ENCODE assay signal across 1 cellular context in the genomic region with DNA sequence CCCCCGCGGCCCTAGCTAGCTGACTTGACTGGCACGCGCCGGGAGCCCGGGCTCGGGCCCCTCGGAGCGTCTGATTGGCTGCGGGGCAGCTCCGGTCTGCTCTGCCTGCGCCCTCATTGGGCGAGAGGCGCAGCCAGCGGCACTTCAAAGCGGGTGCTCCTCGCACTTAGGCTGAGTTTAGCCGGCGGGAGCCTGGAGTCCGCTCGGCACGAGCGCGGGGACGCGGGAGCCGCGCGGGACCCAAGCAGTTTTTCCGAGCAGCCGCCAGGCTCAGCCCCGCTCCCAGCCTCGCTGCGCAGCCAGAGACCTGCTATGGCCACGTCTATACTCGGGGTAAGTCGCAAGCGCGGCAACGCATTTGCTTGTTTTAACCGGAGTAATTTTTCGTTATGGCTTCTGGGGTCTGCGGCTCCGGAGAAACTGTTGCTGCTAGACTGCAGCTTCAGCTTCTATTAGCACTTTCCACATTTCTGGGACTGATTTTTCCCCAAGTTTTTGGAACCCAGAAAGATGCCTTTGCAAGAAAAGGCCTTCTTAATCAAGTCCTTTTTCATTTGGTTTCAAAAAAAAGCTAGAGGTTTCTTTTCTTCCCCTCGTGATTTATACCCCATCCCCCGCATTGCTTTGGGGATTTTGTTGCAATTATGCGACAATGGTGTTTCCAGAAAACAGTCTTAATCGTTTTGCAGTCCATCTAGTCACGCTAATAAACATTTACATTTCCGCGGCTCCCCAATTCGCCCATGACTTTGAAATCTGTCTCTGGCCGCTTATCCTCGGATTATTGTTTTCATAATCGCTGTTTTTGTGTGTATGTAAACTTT.
A peak's percentile ranks its signal among the peaks of the same experiment; 100 is the strongest.
TF ChIP-seq lines count a peak whose summit lies in the region.

A gene (plus strand): TSS at position 174 of the 824 bp plus-strand sequence. CDS start 139 bp downstream, at position 313.

TF ChIP-seq in WTC11, 78 proteins besides CTCF, POLR2A, EP300 and RAD21 (continued from another document):
- TF ChIP-seq, protein P1, sequence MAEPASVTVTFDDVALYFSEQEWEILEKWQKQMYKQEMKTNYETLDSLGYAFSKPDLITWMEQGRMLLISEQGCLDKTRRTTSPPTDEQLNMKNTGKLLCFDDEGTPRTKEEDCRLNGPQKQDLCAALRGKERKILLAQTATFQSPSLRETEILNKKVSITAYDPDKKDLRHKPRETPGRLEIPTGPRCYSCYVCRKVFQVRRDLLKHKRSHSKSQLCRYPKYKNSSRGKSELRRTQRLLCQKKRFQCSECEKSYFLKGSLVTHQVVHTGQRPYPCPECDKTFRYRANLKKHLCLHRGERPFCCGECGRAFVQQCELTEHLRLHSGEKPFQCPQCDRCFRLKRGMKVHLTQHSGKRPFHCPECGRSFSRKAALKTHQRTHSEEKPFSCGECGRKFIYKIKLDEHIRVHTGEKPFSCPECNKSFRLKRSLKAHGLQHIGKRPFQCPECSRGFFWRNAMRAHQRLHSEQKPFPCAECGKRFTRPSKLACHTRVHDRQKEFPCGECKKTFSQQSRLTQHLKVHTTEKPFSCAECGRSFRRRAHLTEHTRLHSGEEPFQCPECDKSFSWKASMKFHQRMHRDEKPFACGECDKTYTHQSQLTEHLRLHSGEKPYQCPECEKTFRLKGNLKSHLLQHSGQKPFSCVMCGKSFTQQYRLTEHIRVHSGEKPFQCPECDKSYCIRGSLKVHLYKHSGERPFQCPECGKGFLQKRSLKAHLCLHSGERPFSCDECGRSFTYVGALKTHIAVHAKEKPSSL (CRISPR knock-in tag; conservative IDR thresholded peaks at IDR 0.05): no peak
- TF ChIP-seq, protein P2, sequence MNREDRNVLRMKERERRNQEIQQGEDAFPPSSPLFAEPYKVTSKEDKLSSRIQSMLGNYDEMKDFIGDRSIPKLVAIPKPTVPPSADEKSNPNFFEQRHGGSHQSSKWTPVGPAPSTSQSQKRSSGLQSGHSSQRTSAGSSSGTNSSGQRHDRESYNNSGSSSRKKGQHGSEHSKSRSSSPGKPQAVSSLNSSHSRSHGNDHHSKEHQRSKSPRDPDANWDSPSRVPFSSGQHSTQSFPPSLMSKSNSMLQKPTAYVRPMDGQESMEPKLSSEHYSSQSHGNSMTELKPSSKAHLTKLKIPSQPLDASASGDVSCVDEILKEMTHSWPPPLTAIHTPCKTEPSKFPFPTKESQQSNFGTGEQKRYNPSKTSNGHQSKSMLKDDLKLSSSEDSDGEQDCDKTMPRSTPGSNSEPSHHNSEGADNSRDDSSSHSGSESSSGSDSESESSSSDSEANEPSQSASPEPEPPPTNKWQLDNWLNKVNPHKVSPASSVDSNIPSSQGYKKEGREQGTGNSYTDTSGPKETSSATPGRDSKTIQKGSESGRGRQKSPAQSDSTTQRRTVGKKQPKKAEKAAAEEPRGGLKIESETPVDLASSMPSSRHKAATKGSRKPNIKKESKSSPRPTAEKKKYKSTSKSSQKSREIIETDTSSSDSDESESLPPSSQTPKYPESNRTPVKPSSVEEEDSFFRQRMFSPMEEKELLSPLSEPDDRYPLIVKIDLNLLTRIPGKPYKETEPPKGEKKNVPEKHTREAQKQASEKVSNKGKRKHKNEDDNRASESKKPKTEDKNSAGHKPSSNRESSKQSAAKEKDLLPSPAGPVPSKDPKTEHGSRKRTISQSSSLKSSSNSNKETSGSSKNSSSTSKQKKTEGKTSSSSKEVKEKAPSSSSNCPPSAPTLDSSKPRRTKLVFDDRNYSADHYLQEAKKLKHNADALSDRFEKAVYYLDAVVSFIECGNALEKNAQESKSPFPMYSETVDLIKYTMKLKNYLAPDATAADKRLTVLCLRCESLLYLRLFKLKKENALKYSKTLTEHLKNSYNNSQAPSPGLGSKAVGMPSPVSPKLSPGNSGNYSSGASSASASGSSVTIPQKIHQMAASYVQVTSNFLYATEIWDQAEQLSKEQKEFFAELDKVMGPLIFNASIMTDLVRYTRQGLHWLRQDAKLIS (CRISPR knock-in tag; IDR thresholded peaks at IDR 0.05; ENCODE audit: borderline replicate concordance): no peak
- TF ChIP-seq, protein P3, sequence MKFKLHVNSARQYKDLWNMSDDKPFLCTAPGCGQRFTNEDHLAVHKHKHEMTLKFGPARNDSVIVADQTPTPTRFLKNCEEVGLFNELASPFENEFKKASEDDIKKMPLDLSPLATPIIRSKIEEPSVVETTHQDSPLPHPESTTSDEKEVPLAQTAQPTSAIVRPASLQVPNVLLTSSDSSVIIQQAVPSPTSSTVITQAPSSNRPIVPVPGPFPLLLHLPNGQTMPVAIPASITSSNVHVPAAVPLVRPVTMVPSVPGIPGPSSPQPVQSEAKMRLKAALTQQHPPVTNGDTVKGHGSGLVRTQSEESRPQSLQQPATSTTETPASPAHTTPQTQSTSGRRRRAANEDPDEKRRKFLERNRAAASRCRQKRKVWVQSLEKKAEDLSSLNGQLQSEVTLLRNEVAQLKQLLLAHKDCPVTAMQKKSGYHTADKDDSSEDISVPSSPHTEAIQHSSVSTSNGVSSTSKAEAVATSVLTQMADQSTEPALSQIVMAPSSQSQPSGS (CRISPR knock-in tag; IDR thresholded peaks at IDR 0.05; ENCODE audit: borderline replicate concordance, low read depth): no peak
- TF ChIP-seq JAZF1 (CRISPR knock-in tag; IDR thresholded peaks at IDR 0.05) (no peak), ATF1 (CRISPR knock-in tag; IDR thresholded peaks at IDR 0.05) (no peak), NR3C1 (CRISPR knock-in tag; conservative IDR thresholded peaks at IDR 0.05; ENCODE audit: low read depth) (no peak), FOXK1 (CRISPR knock-in tag; IDR thresholded peaks at IDR 0.05) (peak; percentile 63), ELF4 (CRISPR knock-in tag; IDR thresholded peaks at IDR 0.05; ENCODE audit: low read depth) (no peak), SMAD3 (CRISPR knock-in tag; IDR thresholded peaks at IDR 0.05; ENCODE audit: borderline replicate concordance) (peak; percentile 77; the same call in 1 of the 2 replicates), TP53 (CRISPR knock-in tag; IDR thresholded peaks at IDR 0.05) (0 out of 2 replicates have a peak, but pooled peaks have one; percentile 43), ZNF263 (CRISPR knock-in tag; IDR thresholded peaks at IDR 0.05; ENCODE audit: low read depth) (no peak), CREB1 (CRISPR knock-in tag; IDR thresholded peaks at IDR 0.05) (peak; percentile 78; the same call in 1 of the 2 replicates), TEAD4 (CRISPR knock-in tag; IDR thresholded peaks at IDR 0.05) (no peak), FOXP1 (CRISPR knock-in tag; IDR thresholded peaks at IDR 0.05; ENCODE audit: borderline replicate concordance) (peak; percentile 77; the same call in 1 of the 2 replicates)
- TF ChIP-seq, protein P4, sequence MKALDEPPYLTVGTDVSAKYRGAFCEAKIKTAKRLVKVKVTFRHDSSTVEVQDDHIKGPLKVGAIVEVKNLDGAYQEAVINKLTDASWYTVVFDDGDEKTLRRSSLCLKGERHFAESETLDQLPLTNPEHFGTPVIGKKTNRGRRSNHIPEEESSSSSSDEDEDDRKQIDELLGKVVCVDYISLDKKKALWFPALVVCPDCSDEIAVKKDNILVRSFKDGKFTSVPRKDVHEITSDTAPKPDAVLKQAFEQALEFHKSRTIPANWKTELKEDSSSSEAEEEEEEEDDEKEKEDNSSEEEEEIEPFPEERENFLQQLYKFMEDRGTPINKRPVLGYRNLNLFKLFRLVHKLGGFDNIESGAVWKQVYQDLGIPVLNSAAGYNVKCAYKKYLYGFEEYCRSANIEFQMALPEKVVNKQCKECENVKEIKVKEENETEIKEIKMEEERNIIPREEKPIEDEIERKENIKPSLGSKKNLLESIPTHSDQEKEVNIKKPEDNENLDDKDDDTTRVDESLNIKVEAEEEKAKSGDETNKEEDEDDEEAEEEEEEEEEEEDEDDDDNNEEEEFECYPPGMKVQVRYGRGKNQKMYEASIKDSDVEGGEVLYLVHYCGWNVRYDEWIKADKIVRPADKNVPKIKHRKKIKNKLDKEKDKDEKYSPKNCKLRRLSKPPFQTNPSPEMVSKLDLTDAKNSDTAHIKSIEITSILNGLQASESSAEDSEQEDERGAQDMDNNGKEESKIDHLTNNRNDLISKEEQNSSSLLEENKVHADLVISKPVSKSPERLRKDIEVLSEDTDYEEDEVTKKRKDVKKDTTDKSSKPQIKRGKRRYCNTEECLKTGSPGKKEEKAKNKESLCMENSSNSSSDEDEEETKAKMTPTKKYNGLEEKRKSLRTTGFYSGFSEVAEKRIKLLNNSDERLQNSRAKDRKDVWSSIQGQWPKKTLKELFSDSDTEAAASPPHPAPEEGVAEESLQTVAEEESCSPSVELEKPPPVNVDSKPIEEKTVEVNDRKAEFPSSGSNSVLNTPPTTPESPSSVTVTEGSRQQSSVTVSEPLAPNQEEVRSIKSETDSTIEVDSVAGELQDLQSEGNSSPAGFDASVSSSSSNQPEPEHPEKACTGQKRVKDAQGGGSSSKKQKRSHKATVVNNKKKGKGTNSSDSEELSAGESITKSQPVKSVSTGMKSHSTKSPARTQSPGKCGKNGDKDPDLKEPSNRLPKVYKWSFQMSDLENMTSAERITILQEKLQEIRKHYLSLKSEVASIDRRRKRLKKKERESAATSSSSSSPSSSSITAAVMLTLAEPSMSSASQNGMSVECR (CRISPR knock-in tag; IDR thresholded peaks at IDR 0.05; ENCODE audit: borderline replicate concordance): peak; percentile 63; the same call in 1 of the 2 replicates
- TF ChIP-seq, protein P5, sequence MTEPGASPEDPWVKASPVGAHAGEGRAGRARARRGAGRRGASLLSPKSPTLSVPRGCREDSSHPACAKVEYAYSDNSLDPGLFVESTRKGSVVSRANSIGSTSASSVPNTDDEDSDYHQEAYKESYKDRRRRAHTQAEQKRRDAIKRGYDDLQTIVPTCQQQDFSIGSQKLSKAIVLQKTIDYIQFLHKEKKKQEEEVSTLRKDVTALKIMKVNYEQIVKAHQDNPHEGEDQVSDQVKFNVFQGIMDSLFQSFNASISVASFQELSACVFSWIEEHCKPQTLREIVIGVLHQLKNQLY (CRISPR knock-in tag; IDR thresholded peaks at IDR 0.05): no peak
- TF ChIP-seq, protein P6, sequence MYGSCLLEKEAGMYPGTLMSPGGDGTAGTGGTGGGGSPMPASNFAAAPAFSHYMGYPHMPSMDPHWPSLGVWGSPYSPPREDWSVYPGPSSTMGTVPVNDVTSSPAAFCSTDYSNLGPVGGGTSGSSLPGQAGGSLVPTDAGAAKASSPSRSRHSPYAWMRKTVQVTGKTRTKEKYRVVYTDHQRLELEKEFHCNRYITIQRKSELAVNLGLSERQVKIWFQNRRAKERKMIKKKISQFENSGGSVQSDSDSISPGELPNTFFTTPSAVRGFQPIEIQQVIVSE (CRISPR knock-in tag; IDR thresholded peaks at IDR 0.05; ENCODE audit: borderline replicate concordance): no peak
- TF ChIP-seq, protein P7, sequence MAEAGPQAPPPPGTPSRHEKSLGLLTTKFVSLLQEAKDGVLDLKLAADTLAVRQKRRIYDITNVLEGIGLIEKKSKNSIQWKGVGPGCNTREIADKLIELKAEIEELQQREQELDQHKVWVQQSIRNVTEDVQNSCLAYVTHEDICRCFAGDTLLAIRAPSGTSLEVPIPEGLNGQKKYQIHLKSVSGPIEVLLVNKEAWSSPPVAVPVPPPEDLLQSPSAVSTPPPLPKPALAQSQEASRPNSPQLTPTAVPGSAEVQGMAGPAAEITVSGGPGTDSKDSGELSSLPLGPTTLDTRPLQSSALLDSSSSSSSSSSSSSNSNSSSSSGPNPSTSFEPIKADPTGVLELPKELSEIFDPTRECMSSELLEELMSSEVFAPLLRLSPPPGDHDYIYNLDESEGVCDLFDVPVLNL (CRISPR knock-in tag; IDR thresholded peaks at IDR 0.05; ENCODE audit: borderline replicate concordance, low read depth): no peak
- TF ChIP-seq, protein P8, sequence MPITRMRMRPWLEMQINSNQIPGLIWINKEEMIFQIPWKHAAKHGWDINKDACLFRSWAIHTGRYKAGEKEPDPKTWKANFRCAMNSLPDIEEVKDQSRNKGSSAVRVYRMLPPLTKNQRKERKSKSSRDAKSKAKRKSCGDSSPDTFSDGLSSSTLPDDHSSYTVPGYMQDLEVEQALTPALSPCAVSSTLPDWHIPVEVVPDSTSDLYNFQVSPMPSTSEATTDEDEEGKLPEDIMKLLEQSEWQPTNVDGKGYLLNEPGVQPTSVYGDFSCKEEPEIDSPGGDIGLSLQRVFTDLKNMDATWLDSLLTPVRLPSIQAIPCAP (CRISPR knock-in tag; IDR thresholded peaks at IDR 0.05): 0 out of 2 replicates have a peak, but pooled peaks have one; percentile 30
TF ChIP-seq in WTC11: peak in this region for 21.
